In genomic region chr16:50102046-50102756, GRCh38 we compare ENCODE assay signal across 10 cellular contexts. TPM values are rescaled to one million over a fixed set of nuclear protein-coding genes. Genes with fewer than 3 reads are reported as not detected.
A peak's percentile ranks its signal among the peaks of the same experiment; 100 is the strongest.
DNase-seq lines count a peak whose midpoint lies in the region; ATAC-seq, FAIRE-seq and TF ChIP-seq lines count a peak whose summit lies in the region.
"Had no signal": no experiment of that assay in that cellular context is flagged by ENCODE, and none has a peak within 500 bp of the region (broad histone marks: within the 10 kb centered on the region; RNA-seq: fewer than 3 reads in every experiment).

No MANE protein-coding gene starts in this region.

- dilution Hi-C loops in keratinocyte (cut with MboI; ENCODE audit: extremely low pct_ligation_motif_present, low sequenced_read_pairs), result no loop called here

- H3K27ac ChIP-seq in keratinocyte (ENCODE audit: control insufficient read depth, insufficient read depth, low read length), result no peak overlapping the region

- TF ChIP-seq CTCF in GM12864 (IDR thresholded peaks at IDR 0.05; ENCODE audit: low read depth, low read length, missing control alignments) (no peak), HFF-Myc (IDR thresholded peaks at IDR 0.05; ENCODE audit: low read depth, low read length, missing control alignments) (no peak), keratinocyte (optimal IDR thresholded peaks at IDR 0.05 in 1 of 3, IDR thresholded peaks at IDR 0.05 in 1 of 3, conservative IDR thresholded peaks at IDR 0.05 in 1 of 3; ENCODE audit: extremely low read depth in 1 of 3, insufficient read depth in 2 of 3, low read length in 3 of 3) (no peak)

- peaks cover 9 to 10% of the 10 kb centered on the region in 2 experiments for H3K36me3 ChIP-seq in keratinocyte (ENCODE audit: control insufficient read depth in 2 of 2, extremely low read depth in 1 of 2, insufficient read depth in 2 of 2, low read length in 2 of 2)

- H3K79me2 ChIP-seq in keratinocyte (ENCODE audit: control insufficient read depth, insufficient read depth, low read length), result no peaks in the 10 kb centered on the region

- H3K9me1 ChIP-seq in keratinocyte (ENCODE audit: control insufficient read depth, extremely low read depth, insufficient read depth, low read length), result no peaks in the 10 kb centered on the region

- H3K9ac ChIP-seq in keratinocyte (ENCODE audit: control insufficient read depth, extremely low read depth, insufficient read depth, low read length), result no peak overlapping the region

- DNase-seq in GM12864 (ENCODE audit: low read depth) (peak; percentile 45), HFF-Myc (ENCODE audit: extremely low read depth, low read depth) (peak; percentile 44), keratinocyte (ENCODE audit: low read depth, low spot score) (peak; percentile 17), NCI-H2081 (lab: John Stamatoyannopoulos, UW) (no peak), activated gamma-delta T cell treated with Interleukin-2 at 50 U/mL for 16 hours (no peak), NCI-H1694 (lab: John Stamatoyannopoulos, UW) (no peak), DMS 273 treated with DMSO at 0.1 percent for 48 hours (lab: John Stamatoyannopoulos, UW) (no peak)
- DNase-seq: naive thymus-derived CD8-positive, alpha-beta T cell; NCI-H748 treated with DMSO at 0.1 percent for 48 hours had no signal

- peak; percentile 88 for ATAC-seq in SK-N-SH treated with all-trans-retinoic acid at 6 μM for 48 hours
- ATAC-seq: naive thymus-derived CD8-positive, alpha-beta T cell had no signal

- no peak overlapping the region for H2AFZ ChIP-seq in keratinocyte (ENCODE audit: control insufficient read depth, low read length)

- H4K20me1 ChIP-seq in keratinocyte (ENCODE audit: control insufficient read depth, extremely low read depth, insufficient read depth, low read length), result no peaks in the 10 kb centered on the region

- no peaks in the 10 kb centered on the region for H3K9me3 ChIP-seq in keratinocyte (ENCODE audit: control insufficient read depth, low read depth, low read length)

- no peaks in the 10 kb centered on the region for H3K27me3 ChIP-seq in keratinocyte (ENCODE audit: control insufficient read depth, extremely low read depth, insufficient read depth, low read length)

- H3K4me2 ChIP-seq in keratinocyte (ENCODE audit: control insufficient read depth, extremely low read depth, insufficient read depth, low read depth, low read length), result no peak overlapping the region

- H3K4me1 ChIP-seq in keratinocyte (ENCODE audit: control insufficient read depth, extremely low read depth, insufficient read depth, low read length), result peaks cover 20% of the 10 kb centered on the region

- no peak for FAIRE-seq in keratinocyte (lab: Jason Lieb, UNC)

- H3K4me3 ChIP-seq in GM12864 (ENCODE audit: low read depth, low read length), result no peak overlapping the region
- H3K4me3 ChIP-seq in HFF-Myc (replicated peaks; ENCODE audit: low read depth, low read length), result no peak overlapping the region
- no peak overlapping the region for H3K4me3 ChIP-seq in keratinocyte (ENCODE audit: control insufficient read depth in 2 of 3, extremely low read depth in 1 of 3, insufficient read depth in 2 of 3, low read depth in 1 of 3, low read length in 3 of 3)

TF ChIP-seq in SK-N-SH treated with all-trans-retinoic acid at 6 μM for 48 hours, 23 proteins besides CTCF, POLR2A, EP300 and RAD21:
- no peak for TF ChIP-seq POU6F1 (CRISPR knock-in tag; IDR thresholded peaks at IDR 0.05; ENCODE audit: borderline replicate concordance, low read depth)
- no peak for TF ChIP-seq CSDC2 (CRISPR knock-in tag; IDR thresholded peaks at IDR 0.05)
- no peak for TF ChIP-seq SNAI2 (CRISPR knock-in tag; IDR thresholded peaks at IDR 0.05)
- no peak for TF ChIP-seq ZNF70 (CRISPR knock-in tag; IDR thresholded peaks at IDR 0.05)
- TF ChIP-seq TCF4 (CRISPR knock-in tag; IDR thresholded peaks at IDR 0.05; ENCODE audit: borderline replicate concordance), result no peak
- no peak for TF ChIP-seq ISL1 (CRISPR knock-in tag; IDR thresholded peaks at IDR 0.05)
- TF ChIP-seq ARNTL (CRISPR knock-in tag; IDR thresholded peaks at IDR 0.05; ENCODE audit: borderline replicate concordance, low read depth), result no peak
- no peak for TF ChIP-seq ZNF8 (CRISPR knock-in tag; IDR thresholded peaks at IDR 0.05)
- TF ChIP-seq ZFP30 (CRISPR knock-in tag; IDR thresholded peaks at IDR 0.05), result no peak
- TF ChIP-seq OSR1 (CRISPR knock-in tag; IDR thresholded peaks at IDR 0.05), result no peak
- no peak for TF ChIP-seq ZNF565 (CRISPR knock-in tag; conservative IDR thresholded peaks at IDR 0.05; ENCODE audit: low read depth)
- no peak for TF ChIP-seq ZC3H10 (CRISPR knock-in tag; IDR thresholded peaks at IDR 0.05)
- TF ChIP-seq GLIS3 (CRISPR knock-in tag; IDR thresholded peaks at IDR 0.05), result no peak
- no peak for TF ChIP-seq TSHZ2 (CRISPR knock-in tag; IDR thresholded peaks at IDR 0.05)
- TF ChIP-seq RARB (CRISPR knock-in tag; IDR thresholded peaks at IDR 0.05), result no peak
- no peak for TF ChIP-seq TOX (CRISPR knock-in tag; IDR thresholded peaks at IDR 0.05; ENCODE audit: borderline replicate concordance)
TF ChIP-seq in SK-N-SH treated with all-trans-retinoic acid at 6 μM for 48 hours: peak in this region for 0.

RNA-seq across cellular contexts. Expression of gene HEATR3, which starts 36.4 kb away (rescaled TPM):
- polyA plus RNA-seq in keratinocyte, result 20.9 to 27.2 TPM (median 23.5 TPM) in 3 replicates
- 6.9 TPM for polyA plus RNA-seq in keratinocyte (2011; ENCODE audit: low read depth)
- polyA plus RNA-seq in keratinocyte (2011; cell fraction: cytosol; rRNA removed), result 12.1 and 18.4 TPM in 2 replicates
- polyA plus RNA-seq in keratinocyte (2011; cell fraction: nucleus; rRNA removed), result 29.1 and 29.9 TPM in 2 replicates
- polyA plus RNA-seq in keratinocyte (2012; ENCODE audit: low replicate concordance), result 9.8 and 15.1 TPM in 2 replicates
- polyA minus RNA-seq in keratinocyte, result 16.9 to 24.1 TPM (median 21.3 TPM) in 3 replicates
- 37.4 TPM for polyA minus RNA-seq in keratinocyte (2011; cell fraction: cytosol; rRNA and poly(A)+ RNA removed)
- 16.1 and 29.7 TPM in 2 replicates for polyA minus RNA-seq in keratinocyte (2011; cell fraction: nucleus; rRNA and poly(A)+ RNA removed)

RNA-seq across cellular contexts. Expression of gene TENT4B, which starts 50.9 kb away (rescaled TPM):
- polyA plus RNA-seq in keratinocyte, result 9.5 to 14.8 TPM (median 11.3 TPM) in 3 replicates
- polyA plus RNA-seq in keratinocyte (2011; ENCODE audit: low read depth), result 13.2 TPM
- 6.0 and 12.5 TPM in 2 replicates for polyA plus RNA-seq in keratinocyte (2011; cell fraction: cytosol; rRNA removed)
- polyA plus RNA-seq in keratinocyte (2011; cell fraction: nucleus; rRNA removed), result 12.4 and 15.8 TPM in 2 replicates
- polyA plus RNA-seq in keratinocyte (2012; ENCODE audit: low replicate concordance), result 8.1 and 8.2 TPM in 2 replicates
- 7.1 to 23.4 TPM (median 9.2 TPM) in 3 replicates for polyA minus RNA-seq in keratinocyte
- polyA minus RNA-seq in keratinocyte (2011; cell fraction: cytosol; rRNA and poly(A)+ RNA removed), result 11.9 TPM
- 11.7 and 19.9 TPM in 2 replicates for polyA minus RNA-seq in keratinocyte (2011; cell fraction: nucleus; rRNA and poly(A)+ RNA removed)

Comparison
In these comparisons a context has a peak if more than half of its experiments do, and no peak if none do; other contexts are left out.
1. DNase-seq: peak in GM12864 (single experiment), HFF-Myc (single experiment) and keratinocyte (single experiment); none in NCI-H2081 (0 of 2), activated gamma-delta T cell treated with Interleukin-2 at 50 U/mL for 16 hours (single experiment), NCI-H1694 (single experiment) and DMS 273 treated with DMSO at 0.1 percent for 48 hours (single experiment).